29 cellular contexts compared by ENCODE assay signal in the genomic region with DNA sequence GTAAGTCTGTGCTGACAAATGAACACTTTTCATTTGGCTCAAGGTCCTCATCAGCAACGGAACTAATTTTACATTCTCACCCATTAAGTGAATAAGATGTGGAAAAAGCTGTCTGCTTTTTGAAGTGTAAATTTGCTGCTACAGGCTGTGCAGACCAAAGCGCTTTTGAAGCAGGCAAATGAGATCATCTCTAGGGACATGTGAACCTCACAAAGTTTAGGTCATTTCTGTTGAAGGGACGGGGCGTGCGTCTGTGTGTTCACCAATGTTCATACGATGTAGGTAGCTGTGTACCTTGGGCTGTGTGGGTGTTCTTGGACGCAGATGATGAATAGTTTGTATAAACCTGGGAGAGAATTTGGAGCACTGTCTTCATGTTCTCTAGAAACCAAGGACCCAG.
"Had no signal": no experiment of that assay in that cellular context is flagged by ENCODE, and none has a peak within 500 bp of the region (broad histone marks: within the 10 kb centered on the region; RNA-seq: fewer than 3 reads in every experiment).

No MANE protein-coding gene starts in this region.

- H3K9me3 Mint-ChIP-seq: nephron; neural progenitor cell; stimulated activated naive B cell treated with anti-CD40 and anti-IgM and Interleukin-4, amounts not matched to agents 10 μg/mL and 1 μg/mL and 100 μg/mL, for 72 hours; stimulated activated naive CD8-positive, alpha-beta T cell treated with anti-CD3 and anti-CD28 coated beads, Interleukin-15, Interleukin-2, amounts not matched to agents 100 ng/mL and 50 ng/mL, for 24 hours; type B pancreatic cell had no signal

- H3K36me3 Mint-ChIP-seq: natural killer cell; neural progenitor cell; stimulated activated effector memory CD8-positive, alpha-beta T cell treated with anti-CD3 and anti-CD28 coated beads, Interleukin-12 subunit alpha, Interleukin-12 subunit beta, amount 100 ng/mL, for 72 hours; stimulated activated naive B cell treated with anti-CD40 and anti-IgM and Interleukin-4, amounts not matched to agents 10 μg/mL and 1 μg/mL and 100 μg/mL, for 72 hours; type B pancreatic cell had no signal

- H2AFZ ChIP-seq: neural progenitor cell, parathyroid adenoma had no signal

- H3K9me3 ChIP-seq: ovary, psoas muscle, right lobe of liver, sigmoid colon, stomach, suprapubic skin, testis, tibial artery, transverse colon, upper lobe of right lung, uterus had no signal

- DNase-seq: natural killer cell; occipital lobe; ovary; posterior cingulate gyrus; psoas muscle; right cardiac atrium; right lobe of liver; sigmoid colon; small intestine; stimulated activated CD4-positive, alpha-beta T cell treated with anti-CD3 and anti-CD28 coated beads, Interleukin-15, amount 100 ng/mL, for 24 hours; stimulated activated CD4-positive, alpha-beta T cell treated with anti-CD3 and anti-CD28 coated beads, Interleukin-2, amount 100 ng/mL, for 24 hours; stimulated activated CD4-positive, alpha-beta T cell treated with anti-CD3 and anti-CD28 coated beads, Interleukin-2, amount 100 ng/mL, for 48 hours; stimulated activated CD4-positive, alpha-beta T cell treated with anti-CD3 and anti-CD28 coated beads, Interleukin-4, amount 100 ng/mL, for 24 hours; stimulated activated naive B cell treated with anti-CD40 and anti-IgM and Interleukin-4, amounts not matched to agents 10 μg/mL and 1 μg/mL and 100 μg/mL, for 72 hours; stimulated activated naive CD4-positive, alpha-beta T cell treated with Interleukin-2 at 50 U/mL for 16 hours; stomach; testis; tibial artery; transverse colon; upper lobe of right lung; uterus had no signal

- H3K27ac ChIP-seq: neural progenitor cell, ovary, parathyroid adenoma, psoas muscle, right lobe of liver, sigmoid colon, stomach, suprapubic skin, testis, tibial artery, transverse colon, upper lobe of right lung, uterus had no signal

- H3K36me3 ChIP-seq: neural progenitor cell, ovary, right lobe of liver, sigmoid colon, stomach, suprapubic skin, tibial artery, transverse colon, upper lobe of right lung, uterus had no signal

- H3K27me3 Mint-ChIP-seq: type B pancreatic cell had no signal

- H3K27me3 ChIP-seq: neural progenitor cell, ovary, right lobe of liver, sigmoid colon, suprapubic skin, testis, tibial artery, transverse colon, uterus had no signal

- H3K4me3 ChIP-seq: neural progenitor cell, ovary, psoas muscle, right lobe of liver, sigmoid colon, stomach, suprapubic skin, testis, tibial artery, transverse colon, upper lobe of right lung, uterus had no signal

- H3K4me2 ChIP-seq: neural progenitor cell had no signal

- H3K4me1 ChIP-seq: neural progenitor cell, parathyroid adenoma, psoas muscle, right lobe of liver, stomach, suprapubic skin, testis, tibial artery, transverse colon, upper lobe of right lung, uterus had no signal

- H3K9ac ChIP-seq: neural progenitor cell, parathyroid adenoma had no signal

- FAIRE-seq: small intestine had no signal

- H3K79me2 ChIP-seq: parathyroid adenoma had no signal

- H3K27ac Mint-ChIP-seq: natural killer cell; nephron; neural progenitor cell; progenitor cell of endocrine pancreas; stimulated activated effector memory CD8-positive, alpha-beta T cell treated with anti-CD3 and anti-CD28 coated beads, Interleukin-12 subunit alpha, Interleukin-12 subunit beta, amount 100 ng/mL, for 72 hours; stimulated activated naive B cell treated with anti-CD40 and anti-IgM and Interleukin-4, amounts not matched to agents 10 μg/mL and 1 μg/mL and 100 μg/mL, for 72 hours; stimulated activated naive CD8-positive, alpha-beta T cell treated with anti-CD3 and anti-CD28 coated beads, Interleukin-15, Interleukin-2, amounts not matched to agents 100 ng/mL and 50 ng/mL, for 24 hours; type B pancreatic cell had no signal

- H3K4me3 Mint-ChIP-seq: natural killer cell; nephron; neural progenitor cell; stimulated activated effector memory CD8-positive, alpha-beta T cell treated with anti-CD3 and anti-CD28 coated beads, Interleukin-12 subunit alpha, Interleukin-12 subunit beta, amount 100 ng/mL, for 72 hours; stimulated activated naive B cell treated with anti-CD40 and anti-IgM and Interleukin-4, amounts not matched to agents 10 μg/mL and 1 μg/mL and 100 μg/mL, for 72 hours; stimulated activated naive CD8-positive, alpha-beta T cell treated with anti-CD3 and anti-CD28 coated beads, Interleukin-15, Interleukin-2, amounts not matched to agents 100 ng/mL and 50 ng/mL, for 24 hours; type B pancreatic cell had no signal
